In the genomic region with DNA sequence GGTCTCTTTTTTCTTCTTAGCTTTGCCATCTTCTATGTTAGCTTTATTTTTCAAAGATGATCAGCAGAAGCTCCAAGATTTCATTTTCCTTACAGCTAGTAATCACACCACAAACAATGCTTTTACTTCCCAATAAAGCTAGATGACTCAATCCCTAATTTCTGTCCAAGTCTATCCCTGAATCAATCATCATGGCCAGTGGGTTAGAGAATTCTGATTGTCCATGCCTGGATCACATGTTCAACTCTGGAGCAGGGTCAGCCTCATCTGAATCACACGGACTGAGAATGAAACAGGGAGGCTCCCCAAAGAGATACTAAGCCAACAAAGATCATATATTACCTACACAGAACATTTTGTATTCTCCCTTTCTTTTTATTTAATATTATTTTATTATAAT, we compare ENCODE assay signal across 20 cellular contexts.
"Had no signal": no experiment of that assay in that cellular context is flagged by ENCODE, and none has a peak within 500 bp of the region (broad histone marks: within the 10 kb centered on the region; RNA-seq: fewer than 3 reads in every experiment).

No MANE protein-coding gene starts in this region.

- H3K27ac Mint-ChIP-seq: activated naive CD8-positive, alpha-beta T cell treated with anti-CD3 and anti-CD28 coated beads, Interleukin-2, amount 50 U/mL, for 24 hours; activated T-helper 17 cell treated with anti-CD3 and anti-CD28 coated beads, Interleukin-2, amount 50 U/mL, for 72 hours; endodermal cell had no signal

- H3K9me3 Mint-ChIP-seq: activated naive CD8-positive, alpha-beta T cell treated with anti-CD3 and anti-CD28 coated beads, Interleukin-2, amount 50 U/mL, for 24 hours; endodermal cell had no signal

- H3K36me3 ChIP-seq: stomach, thoracic aorta, upper lobe of right lung had no signal

- H3K27me3 Mint-ChIP-seq: activated naive CD8-positive, alpha-beta T cell treated with anti-CD3 and anti-CD28 coated beads, Interleukin-2, amount 50 U/mL, for 24 hours had no signal

- H3K4me1 ChIP-seq: psoas muscle, stomach, upper lobe of right lung had no signal

- H3K27ac ChIP-seq: dorsolateral prefrontal cortex, foreskin keratinocyte, psoas muscle, stomach, thoracic aorta, upper lobe of right lung had no signal

- H3K9me3 ChIP-seq: psoas muscle, stomach, thoracic aorta, upper lobe of right lung had no signal

- H3K4me1 Mint-ChIP-seq: activated naive CD8-positive, alpha-beta T cell treated with anti-CD3 and anti-CD28 coated beads, Interleukin-2, amount 50 U/mL, for 24 hours; activated T-helper 17 cell treated with anti-CD3 and anti-CD28 coated beads, Interleukin-2, amount 50 U/mL, for 72 hours; endodermal cell had no signal

- H3K4me3 Mint-ChIP-seq: activated naive CD8-positive, alpha-beta T cell treated with anti-CD3 and anti-CD28 coated beads, Interleukin-2, amount 50 U/mL, for 24 hours; activated T-helper 17 cell treated with anti-CD3 and anti-CD28 coated beads, Interleukin-2, amount 50 U/mL, for 72 hours; endodermal cell; nephron had no signal

- H3K27me3 ChIP-seq: dorsolateral prefrontal cortex, foreskin keratinocyte, stomach, upper lobe of right lung had no signal

- DNase-seq: activated CD4-positive, alpha-beta T cell treated with anti-CD3 and anti-CD28 coated beads, Interleukin-2, amount 50 U/mL, for 1 hour; activated naive CD4-positive, alpha-beta T cell treated with Interleukin-2 at 50 U/mL for 16 hours; activated naive CD8-positive, alpha-beta T cell treated with anti-CD3 and anti-CD28 coated beads, Interleukin-2, amount 50 U/mL, for 24 hours; activated T-cell treated with anti-CD3 and anti-CD28 coated beads for 4 hours; dorsolateral prefrontal cortex; endodermal cell; foreskin keratinocyte; head of caudate nucleus; kidney glomerular epithelial cell; nucleus accumbens; psoas muscle; stimulated activated CD4-positive, alpha-beta T cell treated with anti-CD3 and anti-CD28 coated beads, Interleukin-12 subunit alpha, Interleukin-12 subunit beta, amount 100 ng/mL, for 4 hours; stimulated activated CD4-positive, alpha-beta T cell treated with anti-CD3 and anti-CD28 coated beads, Interleukin-2, amount 100 ng/mL, for 24 hours; stomach; upper lobe of right lung had no signal

- H3K4me3 ChIP-seq: dorsolateral prefrontal cortex, psoas muscle, stomach, thoracic aorta, upper lobe of right lung had no signal

- ATAC-seq: activated CD4-positive, CD25-positive, alpha-beta regulatory T cell treated with anti-CD3 and anti-CD28 coated beads, Interleukin-2, amount 50 U/mL, for 24 hours; activated naive CD8-positive, alpha-beta T cell treated with anti-CD3 and anti-CD28 coated beads, Interleukin-2, amount 50 U/mL, for 24 hours; activated T-helper 17 cell treated with anti-CD3 and anti-CD28 coated beads, Interleukin-2, amount 50 U/mL, for 72 hours; foreskin keratinocyte; psoas muscle; sciatic nerve; upper lobe of right lung had no signal
